Comparison of ENCODE assay signal across 11 cellular contexts in the genomic region with DNA sequence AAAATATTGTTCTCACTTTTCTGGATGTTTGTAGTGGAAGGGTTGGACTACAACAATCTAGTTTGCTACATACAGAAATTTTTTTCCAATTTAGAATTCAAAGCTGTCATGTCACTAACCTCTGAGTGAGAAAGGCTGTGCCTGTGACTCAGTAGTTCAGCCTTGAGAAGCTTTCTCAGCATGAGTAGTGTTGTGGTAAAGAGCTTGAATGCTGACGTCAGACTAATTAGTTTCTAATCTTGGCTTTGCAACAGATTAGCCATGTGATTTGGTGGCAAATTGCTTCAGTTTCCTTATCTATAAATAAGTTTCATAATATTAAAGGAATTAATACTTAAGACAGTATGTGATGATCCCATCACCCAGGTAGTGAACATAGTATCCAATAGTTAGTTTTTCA.
DNase-seq lines count a peak whose midpoint lies in the region; ATAC-seq and TF ChIP-seq lines count a peak whose summit lies in the region.
"Had no signal": no experiment of that assay in that cellular context is flagged by ENCODE, and none has a peak within 500 bp of the region (broad histone marks: within the 10 kb centered on the region; RNA-seq: fewer than 3 reads in every experiment).

No MANE protein-coding gene starts in this region.

- no peaks in the 10 kb centered on the region for H3K9me3 ChIP-seq in fibroblast of lung (ENCODE audit: control insufficient read depth, insufficient read depth, low read depth, low read length)
- H3K9me3 ChIP-seq in tibial nerve: peaks cover 0 to 4% (median 0%) of the 10 kb centered on the region in 4 donors
- H3K9me3 ChIP-seq: spleen had no signal

- H4K20me1 ChIP-seq in fibroblast of lung (ENCODE audit: control insufficient read depth, extremely low read depth, insufficient read depth, low read length): no peaks in the 10 kb centered on the region

- WGBS in tibial nerve, 2 donors: 11 to 35% methylated on average over 1 of the region's 1 CpG

- no peak for TF ChIP-seq EP300 in tibial nerve (IDR thresholded peaks at IDR 0.05)

- no peak for TF ChIP-seq POLR2A in tibial nerve (IDR thresholded peaks at IDR 0.05)

- peaks cover 8% of the 10 kb centered on the region for H3K4me1 ChIP-seq in fibroblast of lung (ENCODE audit: control insufficient read depth, extremely low read depth, insufficient read depth, low read length)
- H3K4me1 ChIP-seq in tibial nerve: no peaks in the 10 kb centered on the region
- H3K4me1 ChIP-seq: spleen had no signal

- H3K27ac ChIP-seq in fibroblast of lung (ENCODE audit: insufficient read depth, low read length) (no peak overlapping the region), tibial nerve (no peak overlapping the region)
- H3K27ac ChIP-seq: spleen had no signal

- no peak overlapping the region for H2AFZ ChIP-seq in fibroblast of lung (ENCODE audit: low read length)

- no peaks in the 10 kb centered on the region for H3K79me2 ChIP-seq in fibroblast of lung (ENCODE audit: control insufficient read depth, insufficient read depth, low read length)

- DNase-seq in GM04504 (ENCODE audit: low read depth) (peak; percentile 7), fibroblast of lung (ENCODE audit: low read depth in 2 of 2) (peak; percentile 50 to 90), tibial nerve (ENCODE audit: low spot score in 2 of 2) (no peak), NCI-H2171 treated with DMSO at 0.1 percent for 48 hours (lab: John Stamatoyannopoulos, UW) (no peak), GM10248 (ENCODE audit: extremely low spot score) (no peak)
- DNase-seq: DMS53, spleen, T-helper 9 cell had no signal

- H3K27me3 ChIP-seq in fibroblast of lung (ENCODE audit: control insufficient read depth, insufficient read depth, low read length): no peaks in the 10 kb centered on the region
- no peaks in the 10 kb centered on the region for H3K27me3 ChIP-seq in tibial nerve
- H3K27me3 ChIP-seq: spleen had no signal

- POLR2A ChIA-PET in GM10248 (lab: Yijun Ruan, JAX): no interaction called here

- H3K36me3 ChIP-seq in fibroblast of lung (ENCODE audit: control insufficient read depth, insufficient read depth, low read length): no peaks in the 10 kb centered on the region
- no peaks in the 10 kb centered on the region for H3K36me3 ChIP-seq in tibial nerve

- ATAC-seq in GM19463 (IDR thresholded peaks at IDR 0.05; ENCODE audit: unreplicated experiment) (peak; percentile 45), HG03520 (IDR thresholded peaks at IDR 0.05; ENCODE audit: unreplicated experiment) (peak; percentile 27), HG03095 (IDR thresholded peaks at IDR 0.05; ENCODE audit: unreplicated experiment) (no peak)

- H3K4me2 ChIP-seq in fibroblast of lung (ENCODE audit: extremely low read depth, insufficient read depth, low read length): no peak overlapping the region

- H3K4me3 ChIP-seq in fibroblast of lung (replicated peaks in 1 of 4; ENCODE audit: control extremely low read depth in 1 of 4, insufficient read depth in 1 of 4, low read depth in 3 of 4, low read length in 4 of 4) (no peak overlapping the region), tibial nerve (no peak overlapping the region)
- H3K4me3 ChIP-seq: spleen had no signal

- CTCF ChIA-PET in GM10248 (lab: Yijun Ruan, JAX): interaction anchor here (1.3 to 1.7 kb wide), 4 partner anchors 11 to 145 kb away, joined by 4 to 5 read pairs (median 5); no protein-coding TSS in a partner anchor

- no peak for TF ChIP-seq CTCF in fibroblast of lung (conservative IDR thresholded peaks at IDR 0.05 in 1 of 2, IDR thresholded peaks at IDR 0.05 in 1 of 2; ENCODE audit: low read depth in 1 of 2, low read length in 2 of 2)
- TF ChIP-seq CTCF in tibial nerve (IDR thresholded peaks at IDR 0.05): no peak
- TF ChIP-seq CTCF in GM10248 (IDR thresholded peaks at IDR 0.05; ENCODE audit: control extremely low read depth, extremely low read depth, low read depth, missing control alignments): no peak

- no peak overlapping the region for H3K9ac ChIP-seq in fibroblast of lung (ENCODE audit: insufficient read depth, low read length)

Comparison
In these comparisons a context has a peak if more than half of its experiments do, and no peak if none do; other contexts are left out.
1. DNase-seq: peak in GM04504 (single experiment) and fibroblast of lung (2 of 2); none in tibial nerve (0 of 2), NCI-H2171 treated with DMSO at 0.1 percent for 48 hours (single experiment) and GM10248 (single experiment).